Comparison of ENCODE assay signal across 23 cellular contexts in genomic region chr1:147787765-147788164, GRCh38. TPM values are rescaled to one million over a fixed set of nuclear protein-coding genes. Genes with fewer than 3 reads are reported as not detected.
DNase-seq lines count a peak whose midpoint lies in the region; ATAC-seq, FAIRE-seq and TF ChIP-seq lines count a peak whose summit lies in the region.
"Had no signal": no experiment of that assay in that cellular context is flagged by ENCODE, and none has a peak within 500 bp of the region (broad histone marks: within the 10 kb centered on the region; RNA-seq: fewer than 3 reads in every experiment).

No MANE protein-coding gene starts in this region.

- no peak overlapping the region for H3K4me2 ChIP-seq in mesendoderm (ENCODE audit: low read length)

- FAIRE-seq in GM12892 (lab: Jason Lieb, UNC) = no peak
- FAIRE-seq: A204.1, HTR-8/SVneo had no signal

- H3K9me3 ChIP-seq in heart left ventricle (no peaks in the 10 kb centered on the region), heart right ventricle (no peaks in the 10 kb centered on the region)
- H3K9me3 ChIP-seq: BE2C had no signal

- no peak for TF ChIP-seq POLR2A in heart left ventricle (IDR thresholded peaks at IDR 0.05)
- TF ChIP-seq POLR2A in GM12892 (IDR thresholded peaks at IDR 0.05; ENCODE audit: low read depth, low read length) = no peak

- no peak overlapping the region for H2BK5ac ChIP-seq in mesendoderm (ENCODE audit: low read length)

- no peak for TF ChIP-seq CTCF in heart left ventricle (IDR thresholded peaks at IDR 0.05)
- TF ChIP-seq CTCF in heart right ventricle (IDR thresholded peaks at IDR 0.05) = no peak

- H3K4me1 ChIP-seq in heart left ventricle = no peaks in the 10 kb centered on the region
- H3K4me1 ChIP-seq in heart right ventricle = peaks cover 0 to under 1% (median 0%) of the 10 kb centered on the region in 9 donors
- no peaks in the 10 kb centered on the region for H3K4me1 ChIP-seq in mesendoderm (ENCODE audit: control insufficient read depth, low read depth, low read length)
- H3K4me1 ChIP-seq: BE2C had no signal

- no peak overlapping the region for H2BK120ac ChIP-seq in mesendoderm (ENCODE audit: low read depth, low read length)

- ATAC-seq in heart left ventricle (peak in 3 of 4 donors; percentile 58 to 78 (median 76)), heart right ventricle (peak in 5 of 8 donors; percentile 38 to 75 (median 52))
- ATAC-seq: HCT116 had no signal

- H3K36me3 ChIP-seq in heart left ventricle (no peaks in the 10 kb centered on the region), heart right ventricle (no peaks in the 10 kb centered on the region), mesendoderm (ENCODE audit: control insufficient read depth, insufficient read depth, low read length) (no peaks in the 10 kb centered on the region)
- H3K36me3 ChIP-seq: BE2C had no signal

- no peak overlapping the region for H3K4ac ChIP-seq in mesendoderm (ENCODE audit: low read depth, low read length)

- no peak overlapping the region for H4K5ac ChIP-seq in mesendoderm (ENCODE audit: low read length)

- no peaks in the 10 kb centered on the region for H3K27me3 ChIP-seq in heart left ventricle
- peaks cover 0 to 6% (median 0%) of the 10 kb centered on the region in 7 donors for H3K27me3 ChIP-seq in heart right ventricle
- H3K27me3 ChIP-seq in mesendoderm (ENCODE audit: insufficient read depth, low read length, poor library complexity) = no peaks in the 10 kb centered on the region

- WGBS in heart left ventricle, 4 donors = 54 to 72% (median 65%) methylated on average over 2 of the region's 2 CpGs
- WGBS in heart right ventricle, 2 donors = 55 to 64% methylated on average over 2 of the region's 2 CpGs
- WGBS in mesendoderm (ENCODE audit: extremely low coverage, insufficient coverage, low lambda C conversion rate) = no CpG with 5 or more reads among the region's 2 CpGs

- no peaks in the 10 kb centered on the region for H3K79me2 ChIP-seq in mesendoderm (ENCODE audit: control insufficient read depth, insufficient read depth, low read length)

- H3K4me3 ChIP-seq in heart left ventricle (no peak overlapping the region), heart right ventricle (no peak overlapping the region), mesendoderm (ENCODE audit: low read length) (no peak overlapping the region)

- no peak overlapping the region for H3K27ac ChIP-seq in heart left ventricle
- no peak overlapping the region for H3K27ac ChIP-seq in heart right ventricle
- H3K27ac ChIP-seq in mesendoderm (ENCODE audit: low read depth, low read length) = no peak overlapping the region

- intact Hi-C loops in heart left ventricle (cut with DNase I) = no loop called here
- intact Hi-C loops in cardiac septum (cut with DNase I) = no loop called here
- intact Hi-C loops in heart right ventricle (cut with DNase I) = loop anchor here in 1 of 10 donors (5.0 kb wide), 1 partner anchor 45 kb away; no protein-coding TSS in a partner anchor

- no peak overlapping the region for H4K8ac ChIP-seq in mesendoderm (ENCODE audit: low read depth, low read length)

- H3K56ac ChIP-seq in mesendoderm (ENCODE audit: low read length) = no peak overlapping the region

- H3K23ac ChIP-seq in mesendoderm (ENCODE audit: low read length) = no peak overlapping the region

- DNase-seq in heart left ventricle = no peak
- DNase-seq in cardiac septum (ENCODE audit: low spot score) = no peak
- DNase-seq in heart right ventricle = no peak
- no peak for DNase-seq in mesendoderm
- DNase-seq in GM12892 (ENCODE audit: insufficient read length) = no peak
- no peak for DNase-seq in effector CD4-positive, alpha-beta T cell
- DNase-seq: ACHN; BE2C; C1 segment of cervical spinal cord; CD4-positive, CD25-positive, alpha-beta regulatory T cell; CD8-positive, alpha-beta memory T cell; COR-L47; DMS 273 treated with DMSO at 0.1 percent for 48 hours; DMS79; GDM1; GOT3; H7; HFFc6 had no signal

- no peak overlapping the region for H2AK5ac ChIP-seq in mesendoderm (ENCODE audit: low read length)

- no peak overlapping the region for H2BK15ac ChIP-seq in mesendoderm (replicated peaks; ENCODE audit: low read depth)

- no peak overlapping the region for H3K9ac ChIP-seq in mesendoderm (ENCODE audit: low read length)

- H3K18ac ChIP-seq in mesendoderm (ENCODE audit: low read length) = peak overlapping the region; percentile 44

- H3K79me1 ChIP-seq in mesendoderm (ENCODE audit: low read length) = no peaks in the 10 kb centered on the region

RNA-seq across cellular contexts. Expression of gene GJA5, which starts 27.4 kb away (rescaled TPM):
- total RNA-seq in heart left ventricle = 10 to 100 TPM in 6 of 9 donors, 1 to 10 TPM in 3; 6.1 to 31.0 (median 13.4) TPM
- 1 to 10 TPM; 5.8 to 8.6 TPM for polyA plus RNA-seq in heart left ventricle
- 9.9 TPM for total RNA-seq in cardiac septum
- 10 to 100 TPM in 8 of 10 donors, 1 to 10 TPM in 2; 7.6 to 20.0 (median 12.8) TPM for total RNA-seq in heart right ventricle
- polyA plus RNA-seq in heart right ventricle = 10 to 100 TPM in 1 of 2 donors, 1 to 10 TPM in 1; 4.8 to 10.0 TPM
- 2.2 TPM for polyA plus RNA-seq in mesendoderm (2013, experiment 1 of 2)
- 2.2 TPM for polyA plus RNA-seq in mesendoderm (2013, experiment 2 of 2)
- polyA plus RNA-seq in GM12892 (2012; ENCODE audit: missing spikeins) = not detected
- total RNA-seq: CD4-positive, CD25-positive, alpha-beta regulatory T cell; CD8-positive, alpha-beta memory T cell; Daoy had no signal
- polyA plus RNA-seq: CD4-positive, CD25-positive, alpha-beta regulatory T cell; CD8-positive, alpha-beta memory T cell; IgD-negative memory B cell had no signal
